In the genomic region with DNA sequence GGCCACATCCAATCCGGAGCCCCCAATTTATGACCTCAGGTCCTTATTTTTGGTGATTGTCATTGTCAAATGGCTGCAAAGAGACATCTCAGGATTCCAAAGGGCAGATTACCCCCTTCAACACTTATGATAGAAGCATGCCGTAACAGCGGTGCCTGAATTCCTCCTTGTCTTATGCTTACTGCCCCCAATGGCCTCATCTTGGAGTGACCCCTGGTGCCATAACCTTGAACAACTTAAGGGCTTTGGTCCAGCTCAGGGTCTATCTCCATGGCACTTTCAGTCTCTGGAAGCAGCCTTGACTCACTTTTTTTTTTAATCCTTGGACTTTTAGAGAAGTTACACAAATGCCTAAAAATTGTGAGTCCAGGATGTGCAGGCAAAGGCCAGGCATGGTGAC, we compare ENCODE assay signal across 16 cellular contexts.
DNase-seq lines count a peak whose midpoint lies in the region; ATAC-seq and TF ChIP-seq lines count a peak whose summit lies in the region.
"Had no signal": no experiment of that assay in that cellular context is flagged by ENCODE, and none has a peak within 500 bp of the region (broad histone marks: within the 10 kb centered on the region; RNA-seq: fewer than 3 reads in every experiment).

No MANE protein-coding gene starts in this region.

- H3K4me3 ChIP-seq in SK-N-MC (no peak overlapping the region), lung (no peak overlapping the region), prostate gland (no peak overlapping the region)
- H3K4me3 ChIP-seq: BLaER1 treated with 17β-estradiol and CSF1 and Interleukin-3, amounts not matched to agents 10 nM and 100 nM; GM23248 had no signal

- TF ChIP-seq CTCF in lung (IDR thresholded peaks at IDR 0.05; ENCODE audit: control extremely low read depth, extremely low read depth) = no peak
- TF ChIP-seq CTCF in prostate gland (IDR thresholded peaks at IDR 0.05) = no peak

- H3K36me3 ChIP-seq in SK-N-MC (ENCODE audit: insufficient read depth, low read length) (no peaks in the 10 kb centered on the region), lung (ENCODE audit: control insufficient read depth in 2 of 2, insufficient read depth in 2 of 2, low read length in 2 of 2) (no peaks in the 10 kb centered on the region), prostate gland (no peaks in the 10 kb centered on the region)
- H3K36me3 ChIP-seq: BLaER1 treated with 17β-estradiol and CSF1 and Interleukin-3, amounts not matched to agents 10 nM and 100 nM had no signal

- H3K27me3 ChIP-seq in lung (ENCODE audit: control insufficient read depth, insufficient read depth) (no peaks in the 10 kb centered on the region), prostate gland (replicated peaks; ENCODE audit: insufficient read depth) (no peaks in the 10 kb centered on the region)
- H3K27me3 ChIP-seq: BLaER1 treated with 17β-estradiol and CSF1 and Interleukin-3, amounts not matched to agents 10 nM and 100 nM had no signal

- no peak for ATAC-seq in lung (ENCODE audit: insufficient read depth, low FRiP score)
- ATAC-seq: HepG2 had no signal

- H3K9me3 ChIP-seq in SK-N-MC (ENCODE audit: low read depth, low read length) = no peaks in the 10 kb centered on the region
- H3K9me3 ChIP-seq in lung (ENCODE audit: control insufficient read depth in 2 of 2, insufficient read depth in 1 of 2, low read length in 1 of 2) = no peaks in the 10 kb centered on the region
- no peaks in the 10 kb centered on the region for H3K9me3 ChIP-seq in prostate gland
- H3K9me3 ChIP-seq: BLaER1 treated with 17β-estradiol and CSF1 and Interleukin-3, amounts not matched to agents 10 nM and 100 nM had no signal

- H3K27ac ChIP-seq in SK-N-MC (peak overlapping the region; percentile 46; the same call in 1 of the 2 replicates), lung (ENCODE audit: low read depth in 1 of 2, low read length in 1 of 2) (no peak overlapping the region), prostate gland (no peak overlapping the region)
- H3K27ac ChIP-seq: BLaER1 treated with 17β-estradiol and CSF1 and Interleukin-3, amounts not matched to agents 10 nM and 100 nM; GM23248 had no signal

- no peak overlapping the region for H3K9ac ChIP-seq in SK-N-MC (ENCODE audit: insufficient read length)
- H3K9ac ChIP-seq: BLaER1 treated with 17β-estradiol and CSF1 and Interleukin-3, amounts not matched to agents 10 nM and 100 nM; GM23248 had no signal

- DNase-seq in D341Med (ENCODE audit: low spot score) (peak; percentile 1), SK-N-MC (ENCODE audit: low read depth, low spot score) (no peak), ecto neural progenitor cell (ENCODE audit: low spot score) (peak; percentile 17), lung (ENCODE audit: low spot score) (peak; percentile 10), prostate gland (ENCODE audit: low spot score) (no peak), RPMI8226 (no peak), NCI-H1436 treated with DMSO at 0.1 percent for 48 hours (lab: John Stamatoyannopoulos, UW) (no peak), Ammon's horn (ENCODE audit: low spot score) (no peak)
- DNase-seq: 8988T; CD4-positive, CD25-positive, alpha-beta regulatory T cell; CD8-positive, alpha-beta memory T cell; COR-L47; GM23248; H7 had no signal

- whole genome bisulfite sequencing in lung, 2 donors = 87 to 95% methylated on average over 3 of the region's 3 CpGs
- 80% methylated on average over 3 of the region's 3 CpGs for WGBS in prostate gland

- no peak for TF ChIP-seq POLR2A in prostate gland (IDR thresholded peaks at IDR 0.05)

- intact Hi-C loops in prostate gland (cut with DNase I) = no loop called here

- no peaks in the 10 kb centered on the region for H3K4me1 ChIP-seq in lung (ENCODE audit: control insufficient read depth in 2 of 2, insufficient read depth in 2 of 2, low read length in 2 of 2)
- no peaks in the 10 kb centered on the region for H3K4me1 ChIP-seq in prostate gland (replicated peaks)

Comparison
In these comparisons a context has a peak if more than half of its experiments do, and no peak if none do; other contexts are left out.
1. DNase-seq: peak in D341Med (single experiment), ecto neural progenitor cell (single experiment) and lung (single experiment); none in SK-N-MC (single experiment), prostate gland (single experiment), RPMI8226 (single experiment), NCI-H1436 treated with DMSO at 0.1 percent for 48 hours (single experiment) and Ammon's horn (single experiment).